ENCODE assay signal across 18 cellular contexts in genomic region chr6:25454141-25454540, GRCh38.
DNase-seq lines count a peak whose midpoint lies in the region; ATAC-seq and TF ChIP-seq lines count a peak whose summit lies in the region.
"Had no signal": no experiment of that assay in that cellular context is flagged by ENCODE, and none has a peak within 500 bp of the region (broad histone marks: within the 10 kb centered on the region; RNA-seq: fewer than 3 reads in every experiment).

No MANE protein-coding gene starts in this region.

- TF ChIP-seq EP300 in gastroesophageal sphincter (IDR thresholded peaks at IDR 0.05): no peak

- intact Hi-C loops in esophagus squamous epithelium (cut with DNase I): no loop called here

- H3K27ac ChIP-seq in esophagus squamous epithelium (no peak overlapping the region), gastroesophageal sphincter (no peak overlapping the region)

- TF ChIP-seq POLR2A in esophagus squamous epithelium (IDR thresholded peaks at IDR 0.05): no peak
- TF ChIP-seq POLR2A in gastroesophageal sphincter (IDR thresholded peaks at IDR 0.05): no peak

- no peak for ATAC-seq in gastroesophageal sphincter

- WGBS in esophagus squamous epithelium, 2 donors: 86 to 100% methylated on average over 1 of the region's 1 CpG
- WGBS in gastroesophageal sphincter (ENCODE audit: low coverage in 1 of 2), 2 donors: 91 to 100% methylated on average over 1 of the region's 1 CpG

- H3K27me3 ChIP-seq in esophagus squamous epithelium: no peaks in the 10 kb centered on the region
- H3K27me3 ChIP-seq in gastroesophageal sphincter: no peaks in the 10 kb centered on the region
- H3K27me3 ChIP-seq: BLaER1 treated with 17β-estradiol and CSF1 and Interleukin-3, amounts not matched to agents 10 nM and 100 nM had no signal

- H3K36me3 ChIP-seq in esophagus squamous epithelium (no peaks in the 10 kb centered on the region), gastroesophageal sphincter (no peaks in the 10 kb centered on the region)
- H3K36me3 ChIP-seq: BLaER1 treated with 17β-estradiol and CSF1 and Interleukin-3, amounts not matched to agents 10 nM and 100 nM had no signal

- H3K9me3 ChIP-seq in esophagus squamous epithelium: no peaks in the 10 kb centered on the region
- H3K9me3 ChIP-seq in gastroesophageal sphincter: no peaks in the 10 kb centered on the region
- H3K9me3 ChIP-seq: BLaER1 treated with 17β-estradiol and CSF1 and Interleukin-3, amounts not matched to agents 10 nM and 100 nM had no signal

- TF ChIP-seq CTCF in AG10803 (conservative IDR thresholded peaks at IDR 0.05; ENCODE audit: low read length) (no peak), fibroblast of the aortic adventitia (IDR thresholded peaks at IDR 0.05; ENCODE audit: insufficient read depth, low read length) (no peak), esophagus squamous epithelium (IDR thresholded peaks at IDR 0.05) (no peak), gastroesophageal sphincter (IDR thresholded peaks at IDR 0.05) (no peak)

- DNase-seq in AG10803 (ENCODE audit: low read depth) (peak; percentile 17), HCEC 1CT (peak; percentile 51), amniotic epithelial cell (ENCODE audit: low read depth) (peak; percentile 45), fibroblast of the aortic adventitia (ENCODE audit: low read depth) (peak; percentile 9), SHP77 treated with DMSO at 0.1 percent for 48 hours (lab: John Stamatoyannopoulos, UW) (no peak), DMS53 treated with DMSO at 0.1 percent for 48 hours (lab: John Stamatoyannopoulos, UW; ENCODE audit: unreplicated experiment) (no peak), esophagus squamous epithelium (lab: John Stamatoyannopoulos, UW) (no peak)
- DNase-seq: CD8-positive, alpha-beta memory T cell; DMS53; MM.1S; NCI-H1105 treated with DMSO at 0.1 percent for 48 hours; NCI-H1694; NCI-H2081 treated with DMSO at 0.1 percent for 48 hours; NCI-H510A treated with DMSO at 0.1 percent for 48 hours; NCI-H774; RPMI8226 had no signal

- H3K4me1 ChIP-seq in esophagus squamous epithelium: peaks cover 0 to 9% (median 0%) of the 10 kb centered on the region in 3 donors
- no peaks in the 10 kb centered on the region for H3K4me1 ChIP-seq in gastroesophageal sphincter

- H3K4me3 ChIP-seq in AG10803 (ENCODE audit: low read length): no peak overlapping the region
- H3K4me3 ChIP-seq in fibroblast of the aortic adventitia (ENCODE audit: low read depth, low read length): no peak overlapping the region
- H3K4me3 ChIP-seq in esophagus squamous epithelium: no peak overlapping the region
- no peak overlapping the region for H3K4me3 ChIP-seq in gastroesophageal sphincter
- H3K4me3 ChIP-seq: BLaER1 treated with 17β-estradiol and CSF1 and Interleukin-3, amounts not matched to agents 10 nM and 100 nM had no signal

Comparison
In these comparisons a context has a peak if more than half of its experiments do, and no peak if none do; other contexts are left out.
1. DNase-seq: peak in AG10803 (single experiment), HCEC 1CT (single experiment), amniotic epithelial cell (single experiment) and fibroblast of the aortic adventitia (single experiment); none in SHP77 treated with DMSO at 0.1 percent for 48 hours (single experiment), DMS53 treated with DMSO at 0.1 percent for 48 hours (single experiment) and esophagus squamous epithelium (single experiment).